Comparison of ENCODE assay signal across 8 cellular contexts in genomic region chrX:139203681-139204575, GRCh38.
DNase-seq lines count a peak whose midpoint lies in the region; ATAC-seq and TF ChIP-seq lines count a peak whose summit lies in the region.

No MANE protein-coding gene starts in this region.

- H3K27me3 ChIP-seq in iPS-18a (ENCODE audit: control insufficient read depth, insufficient read depth, low read length) (peaks cover 91% of the 10 kb centered on the region), spleen (replicated peaks in 1 of 7) (peaks cover 0 to 57% (median 33%) of the 10 kb centered on the region in 7 donors)

- H3K36me3 ChIP-seq in iPS-18a (ENCODE audit: control insufficient read depth, low read depth, low read length) (no peaks in the 10 kb centered on the region), spleen (no peaks in the 10 kb centered on the region)

- intact Hi-C loops in spleen (cut with DNase I; ENCODE audit: low total_unique reads), result no loop called here

- peaks cover 7% of the 10 kb centered on the region for H3K9me3 ChIP-seq in iPS-18a (ENCODE audit: control insufficient read depth, low read depth, low read length)
- no peaks in the 10 kb centered on the region for H3K9me3 ChIP-seq in spleen

- no peak overlapping the region for H3K27ac ChIP-seq in iPS-18a (ENCODE audit: low read length)
- peak overlapping the region in 4 of 8 donors; percentile 32 to 71 (median 46) for H3K27ac ChIP-seq in spleen

- no peak overlapping the region for H3K9ac ChIP-seq in iPS-18a (ENCODE audit: low read length)

- 0 to 27% (median 4%) methylated on average over 21 to 94 of the region's 97 CpGs for WGBS in spleen, 5 donors

- H3K4me1 ChIP-seq in iPS-18a (ENCODE audit: control insufficient read depth, low read depth, low read length) (peaks cover 5% of the 10 kb centered on the region), spleen (peaks cover 0 to 28% (median 11%) of the 10 kb centered on the region in 6 donors)

- TF ChIP-seq CTCF in WI38 (IDR thresholded peaks at IDR 0.05; ENCODE audit: low read depth, low read length), result no peak
- no peak for TF ChIP-seq CTCF in spleen (IDR thresholded peaks at IDR 0.05 in 8 of 11, conservative IDR thresholded peaks at IDR 0.05 in 3 of 11)

- DNase-seq in NCI-H1105 treated with DMSO at 0.1 percent for 48 hours (lab: John Stamatoyannopoulos, UW), result peak; percentile 1
- no peak for DNase-seq in NCI-H1105 (lab: John Stamatoyannopoulos, UW)
- peak; percentile 83 for DNase-seq in spleen
- DNase-seq in globus pallidus (ENCODE audit: low spot score), result no peak

- ATAC-seq in GM19452 (IDR thresholded peaks at IDR 0.05; ENCODE audit: unreplicated experiment) (no peak), HG02884 (IDR thresholded peaks at IDR 0.05; ENCODE audit: unreplicated experiment) (no peak)

- H3K4me3 ChIP-seq in WI38 (ENCODE audit: low read depth, low read length) (peak overlapping the region; percentile 35), iPS-18a (ENCODE audit: low read length) (peak overlapping the region; percentile 57), spleen (peak overlapping the region in 7 of 8 donors; percentile 23 to 66 (median 39))

- TF ChIP-seq POLR2A in spleen (IDR thresholded peaks at IDR 0.05), result no peak

Comparison
In these comparisons a context has a peak if more than half of its experiments do, and no peak if none do; other contexts are left out.
1. DNase-seq: peak in NCI-H1105 treated with DMSO at 0.1 percent for 48 hours (single experiment) and spleen (single experiment); none in NCI-H1105 (single experiment) and globus pallidus (single experiment).
2. Peak in every context shown above with its lines, with median percentiles within 50 percentile points of each other: H3K4me3 ChIP-seq.